10 cellular contexts compared by ENCODE assay signal in genomic region chr5:119031047-119031886, GRCh38. TPM values are rescaled to one million over a fixed set of nuclear protein-coding genes. Genes with fewer than 3 reads are reported as not detected.
DNase-seq lines count a peak whose midpoint lies in the region; ATAC-seq and TF ChIP-seq lines count a peak whose summit lies in the region.
"Had no signal": no experiment of that assay in that cellular context is flagged by ENCODE, and none has a peak within 500 bp of the region (broad histone marks: within the 10 kb centered on the region; RNA-seq: fewer than 3 reads in every experiment).

No MANE protein-coding gene starts in this region.

- H3K4me1 Mint-ChIP-seq in activated CD4-positive, alpha-beta memory T cell treated with anti-CD3 and anti-CD28 coated beads for 36 hours (ENCODE audit: low read depth) = peaks cover 21% of the 10 kb centered on the region

- H4K20me1 ChIP-seq in DOHH2 (ENCODE audit: control insufficient read depth, insufficient read depth, low read depth, low read length) = no peaks in the 10 kb centered on the region

- peak overlapping the region; percentile 80 for H3K27ac Mint-ChIP-seq in activated CD4-positive, alpha-beta memory T cell treated with anti-CD3 and anti-CD28 coated beads for 36 hours

- POLR2A ChIA-PET in activated CD4-positive, alpha-beta memory T cell treated with anti-CD3 and anti-CD28 coated beads for 36 hours (lab: Charles Lee) = interaction anchor here (1.3 kb wide), 1 partner anchor 312 kb away, joined by 3 read pairs; no protein-coding TSS in a partner anchor

- no peaks in the 10 kb centered on the region for H3K9me3 Mint-ChIP-seq in activated CD4-positive, alpha-beta memory T cell treated with anti-CD3 and anti-CD28 coated beads for 36 hours

- intact Hi-C loops in activated CD4-positive, alpha-beta memory T cell treated with anti-CD3 and anti-CD28 coated beads for 36 hours (cut with micrococcal nuclease) = loop anchor here (1.0 to 2.0 kb wide), 6 partner anchors 40 to 366 kb away; partner anchors contain the start of gene DMXL1

- H3K4me3 ChIP-seq in DOHH2 (ENCODE audit: low read length) = peak overlapping the region; percentile 67

- CTCF ChIA-PET in activated CD4-positive, alpha-beta memory T cell treated with anti-CD3 and anti-CD28 coated beads for 36 hours (lab: Charles Lee) = interaction anchor here (1.1 kb wide), 1 partner anchor 236 kb away, joined by 3 read pairs; no protein-coding TSS in a partner anchor

- no peaks in the 10 kb centered on the region for H3K9me3 ChIP-seq in DOHH2 (ENCODE audit: control insufficient read depth, insufficient read depth, low read length)

- no peaks in the 10 kb centered on the region for H3K27me3 Mint-ChIP-seq in activated CD4-positive, alpha-beta memory T cell treated with anti-CD3 and anti-CD28 coated beads for 36 hours

- H3K79me2 ChIP-seq in DOHH2 (ENCODE audit: control insufficient read depth, low read length) = no peaks in the 10 kb centered on the region

- H3K27ac ChIP-seq in DOHH2 (ENCODE audit: low read depth, low read length) = peak overlapping the region; percentile 99

- H3K36me3 Mint-ChIP-seq in activated CD4-positive, alpha-beta memory T cell treated with anti-CD3 and anti-CD28 coated beads for 36 hours = no peaks in the 10 kb centered on the region

- DNase-seq in activated CD4-positive, alpha-beta memory T cell treated with anti-CD3 and anti-CD28 coated beads for 36 hours = no peak
- DNase-seq in cortex of kidney (lab: John Stamatoyannopoulos, UW) (no peak), dermis blood vessel endothelial cell (no peak), NCI-H524 (lab: John Stamatoyannopoulos, UW) (no peak), NCI-H146 treated with DMSO at 0.1 percent for 48 hours (lab: John Stamatoyannopoulos, UW; ENCODE audit: unreplicated experiment) (no peak)
- DNase-seq: EL, NCI-H1417 treated with DMSO at 0.1 percent for 48 hours had no signal

- ATAC-seq in GM19438 (IDR thresholded peaks at IDR 0.05; ENCODE audit: low read depth, unreplicated experiment) (peak; percentile 71), HG03064 (IDR thresholded peaks at IDR 0.05; ENCODE audit: low read depth, unreplicated experiment) (peak; percentile 77)

- no peaks in the 10 kb centered on the region for H3K27me3 ChIP-seq in DOHH2 (ENCODE audit: control insufficient read depth, low read length)

- H3K4me2 ChIP-seq in DOHH2 (ENCODE audit: low read length) = peak overlapping the region; percentile 83

- H3K36me3 ChIP-seq in DOHH2 (ENCODE audit: control insufficient read depth, low read length) = no peaks in the 10 kb centered on the region

- H3K4me3 Mint-ChIP-seq in activated CD4-positive, alpha-beta memory T cell treated with anti-CD3 and anti-CD28 coated beads for 36 hours = peak overlapping the region; percentile 6

- peaks cover 35% of the 10 kb centered on the region for H3F3A ChIP-seq in DOHH2 (ENCODE audit: control insufficient read depth, insufficient read depth)

- peaks cover 69% of the 10 kb centered on the region for H3K4me1 ChIP-seq in DOHH2 (ENCODE audit: control insufficient read depth, low read length)

- H3K9me2 ChIP-seq in DOHH2 (replicated peaks; ENCODE audit: control insufficient read depth, low read length) = no peaks in the 10 kb centered on the region

- no peak for TF ChIP-seq CTCF in DOHH2 (IDR thresholded peaks at IDR 0.05; ENCODE audit: low read depth, low read length, poor library complexity, severe bottlenecking)

RNA-seq across cellular contexts. Expression of gene DMXL1, which starts 39.6 kb away (rescaled TPM):
- 10 to 100 TPM; 24.2 to 26.9 TPM for total RNA-seq in activated CD4-positive, alpha-beta memory T cell treated with anti-CD3 and anti-CD28 coated beads for 36 hours
- total RNA-seq in dermis blood vessel endothelial cell = 35.1 and 53.4 TPM in 2 replicates

RNA-seq across cellular contexts. Expression of gene DTWD2, which starts 42.9 kb away (rescaled TPM):
- 1 to 10 TPM; 2.3 to 2.8 TPM for total RNA-seq in activated CD4-positive, alpha-beta memory T cell treated with anti-CD3 and anti-CD28 coated beads for 36 hours
- 3.1 and 3.2 TPM in 2 replicates for total RNA-seq in dermis blood vessel endothelial cell
